Comparison of ENCODE assay signal across 13 cellular contexts in genomic region chr3:170331143-170331542, GRCh38. TPM values are rescaled to one million over a fixed set of nuclear protein-coding genes. Genes with fewer than 3 reads are reported as not detected.
A peak's percentile ranks its signal among the peaks of the same experiment; 100 is the strongest.
DNase-seq lines count a peak whose midpoint lies in the region; ATAC-seq and TF ChIP-seq lines count a peak whose summit lies in the region.
"Had no signal": no experiment of that assay in that cellular context is flagged by ENCODE, and none has a peak within 500 bp of the region (broad histone marks: within the 10 kb centered on the region; RNA-seq: fewer than 3 reads in every experiment).

No MANE protein-coding gene starts in this region.

- peaks cover 35% of the 10 kb centered on the region for H3K36me3 Mint-ChIP-seq in Calu3 (ENCODE audit: insufficient read depth, unreplicated experiment)

- peaks cover 7% of the 10 kb centered on the region; the same call in 1 of the 2 replicates for H3K9me3 ChIP-seq in Panc1 (ENCODE audit: control insufficient read depth, insufficient read depth, low read depth, low read length)
- no peaks in the 10 kb centered on the region for H3K9me3 ChIP-seq in right lobe of liver
- H3K9me3 ChIP-seq: testis had no signal

- peaks cover 3% of the 10 kb centered on the region for H3K9me3 Mint-ChIP-seq in Calu3 (ENCODE audit: low read depth, unreplicated experiment)
- H3K9me3 Mint-ChIP-seq: effector memory CD8-positive, alpha-beta T cell had no signal

- H3K27ac ChIP-seq in Panc1 (ENCODE audit: low read length) (no peak overlapping the region), right lobe of liver (peak overlapping the region in 2 of 3 donors; percentile 24 to 45)
- H3K27ac ChIP-seq: testis had no signal

- intact Hi-C loops in Calu3 (cut with micrococcal nuclease; ENCODE audit: unreplicated experiment) = loop anchor here (2.0 kb wide), 1 partner anchor 28 kb away; no protein-coding TSS in a partner anchor
- intact Hi-C loops in Panc1 (cut with micrococcal nuclease; ENCODE audit: unreplicated experiment) = no loop called here
- intact Hi-C loops in right lobe of liver (cut with DNase I) = no loop called here

- H3K4me3 ChIP-seq in Panc1 (ENCODE audit: low read depth in 2 of 2, low read length in 2 of 2) (no peak overlapping the region), right lobe of liver (no peak overlapping the region)
- H3K4me3 ChIP-seq: HAP-1, testis had no signal

- 35% methylated on average over 4 of the region's 4 CpGs for WGBS in right lobe of liver (ENCODE audit: insufficient coverage, low coverage, low lambda C conversion rate, missing lambda C conversion rate)

- DNase-seq in Calu3 (peak; percentile 91), Panc1 (ENCODE audit: low read depth, low spot score) (no peak), right lobe of liver (peak; percentile 78 to 92 (median 86))
- no peak for DNase-seq in central memory CD4-positive, alpha-beta T cell
- DNase-seq: effector memory CD8-positive, alpha-beta T cell; mesenchymal stem cell; NCI-H1694; testis had no signal

- peaks cover 58% of the 10 kb centered on the region for H3K4me1 Mint-ChIP-seq in Calu3 (ENCODE audit: low read depth, unreplicated experiment)

- no peaks in the 10 kb centered on the region for H3K27me3 Mint-ChIP-seq in Calu3 (ENCODE audit: unreplicated experiment)

- POLR2A ChIA-PET in Panc1 (lab: Charles Lee) = no interaction called here

- peak; percentile 84 for ATAC-seq in HG02759 (IDR thresholded peaks at IDR 0.05; ENCODE audit: unreplicated experiment)
- peak; percentile 74 for ATAC-seq in Panc1
- peak; percentile 90 to 99 (median 96) for ATAC-seq in right lobe of liver
- ATAC-seq in HG02973 (IDR thresholded peaks at IDR 0.05; ENCODE audit: unreplicated experiment) = no peak
- ATAC-seq in HG03095 (IDR thresholded peaks at IDR 0.05; ENCODE audit: unreplicated experiment) = no peak
- no peak for ATAC-seq in HG02870 (IDR thresholded peaks at IDR 0.05; ENCODE audit: unreplicated experiment)
- ATAC-seq: effector memory CD8-positive, alpha-beta T cell had no signal

- H3K27ac Mint-ChIP-seq in Calu3 (ENCODE audit: unreplicated experiment) = peak overlapping the region; percentile 100
- H3K27ac Mint-ChIP-seq: effector memory CD8-positive, alpha-beta T cell had no signal

- in situ Hi-C loops in Panc1 (cut with HindIII; ENCODE audit: low pct_unique_long_range_greater_than_20kb, low sequenced_read_pairs) = no loop called here

- H3K27me3 ChIP-seq in Panc1 (ENCODE audit: control insufficient read depth, insufficient read depth, low read length) (no peaks in the 10 kb centered on the region), right lobe of liver (no peaks in the 10 kb centered on the region)
- H3K27me3 ChIP-seq: testis had no signal

- H3K36me3 ChIP-seq in Panc1 (ENCODE audit: control insufficient read depth, insufficient read depth, low read length) (no peaks in the 10 kb centered on the region), right lobe of liver (no peaks in the 10 kb centered on the region)
- H3K36me3 ChIP-seq: HAP-1 had no signal

- no peak for TF ChIP-seq CTCF in Calu3 (IDR thresholded peaks at IDR 0.05; ENCODE audit: unreplicated experiment)
- no peak for TF ChIP-seq CTCF in Panc1 (IDR thresholded peaks at IDR 0.05)
- no peak for TF ChIP-seq CTCF in right lobe of liver (IDR thresholded peaks at IDR 0.05)

- BruUV-seq in Calu3 (replicated peaks; lab: Mats Ljungman, UMichigan) (no TSS peak), Panc1 (replicated peaks; lab: Mats Ljungman, UMichigan) (no TSS peak)

- TF ChIP-seq POLR2A in right lobe of liver (IDR thresholded peaks at IDR 0.05) = no peak

- CTCF ChIA-PET in Calu3 (lab: Charles Lee) = no interaction called here
- CTCF ChIA-PET in Panc1 (lab: Charles Lee) = no interaction called here

- H3K4me3 Mint-ChIP-seq in Calu3 (ENCODE audit: low read depth, unreplicated experiment) = peak overlapping the region; percentile 65
- H3K4me3 Mint-ChIP-seq: effector memory CD8-positive, alpha-beta T cell had no signal

- peaks cover 6% of the 10 kb centered on the region; the same call in 1 of the 2 replicates for H3K4me1 ChIP-seq in Panc1 (ENCODE audit: control insufficient read depth, insufficient read depth, low read length)
- H3K4me1 ChIP-seq in right lobe of liver = peaks cover 0 to 19% (median 0%) of the 10 kb centered on the region in 4 donors
- H3K4me1 ChIP-seq: HAP-1, testis had no signal

RNA-seq across cellular contexts. Expression of gene SKIL, which starts 26.4 kb away (rescaled TPM):
- 184 and 265 TPM in 2 replicates for total RNA-seq in Calu3 (2022)
- total RNA-seq in Panc1 (2021; ENCODE audit: unreplicated experiment) = 94.2 TPM
- polyA plus RNA-seq in Panc1 (2012; ENCODE audit: insufficient read length) = 23.3 TPM
- total RNA-seq in right lobe of liver = 10 to 100 TPM; 14.1 to 29.1 (median 21.3) TPM

Comparison
In these comparisons a context has a peak if more than half of its experiments do, and no peak if none do; other contexts are left out.
1. DNase-seq: peak in Calu3 (single experiment) and right lobe of liver (3 of 3); none in Panc1 (single experiment) and central memory CD4-positive, alpha-beta T cell (single experiment).
2. ATAC-seq: peak in HG02759 (single experiment), Panc1 (single experiment) and right lobe of liver (4 of 4); none in HG02973 (single experiment), HG03095 (single experiment) and HG02870 (single experiment).